In genomic region chr19:51975787-51976186, GRCh38 we compare ENCODE assay signal across 1 cellular context. TPM values are rescaled to one million over a fixed set of nuclear protein-coding genes. Genes with fewer than 3 reads are reported as not detected.
"Had no signal": no experiment of that assay in that cellular context is flagged by ENCODE, and none has a peak within 500 bp of the region (broad histone marks: within the 10 kb centered on the region; RNA-seq: fewer than 3 reads in every experiment).

No MANE protein-coding gene starts in this region.

RNA-seq across cellular contexts. Expression of gene ZNF615, which starts 32.2 kb away (rescaled TPM):
- total RNA-seq: OCI-LY7 had no signal
